1 cellular context compared by ENCODE assay signal in genomic region chr19:16235811-16236710, GRCh38.
A peak's percentile ranks its signal among the peaks of the same experiment; 100 is the strongest.
TF ChIP-seq lines count a peak whose summit lies in the region.

No MANE protein-coding gene starts in this region.

TF ChIP-seq in K562, 482 proteins besides CTCF, POLR2A, EP300 and RAD21:
- TF ChIP-seq NFXL1 (CRISPR knock-in tag; IDR thresholded peaks at IDR 0.05): no peak
- TF ChIP-seq POLR2G (IDR thresholded peaks at IDR 0.05; ENCODE audit: low read depth, low read length): peak; percentile 45; the same call in 1 of the 2 replicates
